16 cellular contexts compared by ENCODE assay signal in genomic region chr7:69847921-69848612, GRCh38.
DNase-seq lines count a peak whose midpoint lies in the region; ATAC-seq and TF ChIP-seq lines count a peak whose summit lies in the region.
"Had no signal": no experiment of that assay in that cellular context is flagged by ENCODE, and none has a peak within 500 bp of the region (broad histone marks: within the 10 kb centered on the region; RNA-seq: fewer than 3 reads in every experiment).

No MANE protein-coding gene starts in this region.

- H3K27me3 Mint-ChIP-seq in progenitor cell of endocrine pancreas = no peaks in the 10 kb centered on the region

- H3K4me1 Mint-ChIP-seq in progenitor cell of endocrine pancreas (ENCODE audit: low read depth) = peaks cover 23% of the 10 kb centered on the region
- H3K4me1 Mint-ChIP-seq: activated CD4-positive, alpha-beta T cell treated with anti-CD3 and anti-CD28 coated beads for 36 hours; immature natural killer cell had no signal

- no peaks in the 10 kb centered on the region for H3K9me3 Mint-ChIP-seq in progenitor cell of endocrine pancreas (ENCODE audit: low read depth)
- H3K9me3 Mint-ChIP-seq: activated T-helper 2 cell treated with anti-CD3 and anti-CD28 coated beads, Interferon-gamma antibody, Interleukin-2, Interleukin-4, amounts not matched to agents 10 μg/mL and 5 μg/mL and 100 μg/mL, durations not matched to agents 14 hours and 24 hours and 36 hours; immature natural killer cell had no signal

- no peak for TF ChIP-seq CTCF in LNCaP clone FGC (IDR thresholded peaks at IDR 0.05; ENCODE audit: control insufficient read depth, extremely low read depth, insufficient read depth)
- TF ChIP-seq CTCF in progenitor cell of endocrine pancreas (IDR thresholded peaks at IDR 0.05; ENCODE audit: unreplicated experiment) = no peak

- H3K4me3 Mint-ChIP-seq in progenitor cell of endocrine pancreas (ENCODE audit: low read depth) = no peak overlapping the region
- H3K4me3 Mint-ChIP-seq: activated CD4-positive, alpha-beta T cell treated with anti-CD3 and anti-CD28 coated beads for 36 hours; immature natural killer cell had no signal

- DNase-seq in LNCaP clone FGC (ENCODE audit: low read depth) (peak; percentile 77), NCI-H2029 (lab: John Stamatoyannopoulos, UW) (peak; percentile 68), NCI-H526 treated with DMSO at 0.1 percent for 48 hours (lab: John Stamatoyannopoulos, UW) (peak; percentile 89), progenitor cell of endocrine pancreas (ENCODE audit: low spot score, unreplicated experiment) (no peak), middle frontal gyrus (ENCODE audit: extremely low spot score, low spot score) (no peak)
- DNase-seq: activated CD4-positive, alpha-beta T cell treated with anti-CD3 and anti-CD28 coated beads for 36 hours; body of pancreas; EL; immature natural killer cell; lower lobe of right lung; right lobe of liver; stimulated activated naive CD4-positive, alpha-beta T cell treated with Interleukin-2 at 50 U/mL for 16 hours; tibial artery had no signal

- ATAC-seq in HG02571 (IDR thresholded peaks at IDR 0.05; ENCODE audit: unreplicated experiment) = no peak
- ATAC-seq in HG03354 (IDR thresholded peaks at IDR 0.05; ENCODE audit: poor library complexity, severe bottlenecking, unreplicated experiment) = no peak
- ATAC-seq: activated CD4-positive, alpha-beta T cell treated with anti-CD3 and anti-CD28 coated beads for 36 hours; body of pancreas; lower lobe of right lung; right lobe of liver had no signal

- H3K27ac Mint-ChIP-seq in progenitor cell of endocrine pancreas = peak overlapping the region; percentile 52
- H3K27ac Mint-ChIP-seq: activated CD4-positive, alpha-beta T cell treated with anti-CD3 and anti-CD28 coated beads for 36 hours; activated T-helper 2 cell treated with anti-CD3 and anti-CD28 coated beads, Interferon-gamma antibody, Interleukin-2, Interleukin-4, amounts not matched to agents 10 μg/mL and 5 μg/mL and 100 μg/mL, durations not matched to agents 14 hours and 24 hours and 36 hours; immature natural killer cell had no signal

- H3K36me3 Mint-ChIP-seq in progenitor cell of endocrine pancreas (ENCODE audit: insufficient read depth) = no peaks in the 10 kb centered on the region
- H3K36me3 Mint-ChIP-seq: immature natural killer cell had no signal

- H3K4me3 ChIP-seq in LNCaP clone FGC (ENCODE audit: low read depth, low read length) = no peak overlapping the region
- H3K4me3 ChIP-seq: body of pancreas, lower lobe of right lung, right lobe of liver, tibial artery had no signal

Comparison
In these comparisons a context has a peak if more than half of its experiments do, and no peak if none do; other contexts are left out.
1. DNase-seq: peak in LNCaP clone FGC (single experiment), NCI-H2029 (single experiment) and NCI-H526 treated with DMSO at 0.1 percent for 48 hours (single experiment); none in progenitor cell of endocrine pancreas (single experiment) and middle frontal gyrus (single experiment).